In the genomic region with DNA sequence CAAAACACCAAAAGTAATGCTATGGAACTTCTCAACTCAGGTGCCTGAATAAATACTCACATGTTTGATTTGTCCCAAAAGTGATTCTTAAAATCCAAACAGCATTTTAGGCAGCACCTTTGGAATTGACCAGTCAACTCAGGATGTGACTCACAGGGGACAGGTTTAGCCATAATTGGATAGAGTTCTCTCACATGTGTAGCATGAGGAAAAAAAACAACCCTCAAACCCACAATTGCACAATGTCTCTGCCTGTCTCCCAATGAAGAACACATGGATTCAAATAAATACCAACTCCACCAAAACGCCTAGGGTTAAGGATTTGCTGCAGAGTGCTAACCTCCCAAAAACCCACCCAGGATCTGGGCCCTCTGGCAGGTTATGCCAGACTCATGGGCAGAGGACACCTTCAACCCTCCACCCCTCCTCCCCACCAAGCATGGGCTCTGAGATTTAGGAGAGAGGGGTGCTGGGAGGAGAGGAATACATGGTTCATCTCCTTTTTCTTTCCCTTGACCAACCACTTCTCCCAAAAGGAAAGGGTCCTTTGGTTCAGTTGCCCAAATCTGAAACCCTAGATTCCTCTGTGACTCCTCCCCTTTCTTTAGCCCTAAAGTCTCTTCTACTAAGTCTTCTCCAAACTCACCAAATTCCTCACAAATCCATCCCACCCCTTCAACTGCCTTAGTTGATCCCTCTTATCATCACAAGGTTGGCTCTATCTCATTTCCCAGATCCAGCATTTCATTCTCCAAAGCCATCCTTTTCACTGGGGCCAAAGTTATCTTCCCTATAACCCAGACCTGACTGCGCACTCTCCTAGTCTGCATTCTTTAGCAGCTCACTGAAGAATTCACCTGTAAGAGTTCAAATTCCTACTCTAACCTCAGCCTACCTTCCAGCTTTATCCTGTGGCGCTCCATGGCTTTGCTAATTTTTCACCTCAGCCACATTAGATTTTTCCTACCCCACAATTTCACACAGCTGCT, we compare ENCODE assay signal across 9 cellular contexts. TPM values are rescaled to one million over a fixed set of nuclear protein-coding genes. Genes with fewer than 3 reads are reported as not detected.
DNase-seq lines count a peak whose midpoint lies in the region; ATAC-seq, FAIRE-seq and TF ChIP-seq lines count a peak whose summit lies in the region.
"Had no signal": no experiment of that assay in that cellular context is flagged by ENCODE, and none has a peak within 500 bp of the region (broad histone marks: within the 10 kb centered on the region; RNA-seq: fewer than 3 reads in every experiment).

No MANE protein-coding gene starts in this region.

- H3K36me3 ChIP-seq in HepG2 (replicated peaks in 1 of 2; ENCODE audit: control insufficient read depth in 1 of 2, insufficient read depth in 2 of 2, low read length in 2 of 2), result peaks cover 3% of the 10 kb centered on the region in 2 experiments; a peak in 2 of 5 replicates
- no peaks in the 10 kb centered on the region for H3K36me3 ChIP-seq in sigmoid colon

- peaks cover 85% of the 10 kb centered on the region for H3K4me1 Mint-ChIP-seq in HFFc6 (ENCODE audit: low read depth)
- H3K4me1 Mint-ChIP-seq in activated naive CD8-positive, alpha-beta T cell treated with anti-CD3 and anti-CD28 coated beads, Interleukin-2, amount 50 U/mL, for 24 hours, result peaks cover 97% of the 10 kb centered on the region

- peaks cover 50% of the 10 kb centered on the region for H4K20me1 ChIP-seq in HepG2 (ENCODE audit: insufficient read depth, low read length)

- no peak for TF ChIP-seq RAD21 in HepG2 (CRISPR knock-in tag; IDR thresholded peaks at IDR 0.05)

- H3K36me3 Mint-ChIP-seq in HFFc6 (ENCODE audit: low read depth), result peaks cover 15% of the 10 kb centered on the region
- peaks cover 18% of the 10 kb centered on the region for H3K36me3 Mint-ChIP-seq in activated naive CD8-positive, alpha-beta T cell treated with anti-CD3 and anti-CD28 coated beads, Interleukin-2, amount 50 U/mL, for 24 hours (ENCODE audit: low read depth)

- H3K9ac ChIP-seq in HepG2 (ENCODE audit: insufficient read depth, low read depth, low read length), result no peak overlapping the region

- H3K27ac ChIP-seq in HepG2 (ENCODE audit: extremely low read length, insufficient read depth, low read length), result no peak overlapping the region
- peak overlapping the region in 1 of 4 donors; percentile 29 for H3K27ac ChIP-seq in sigmoid colon

- no peak overlapping the region for H2AFZ ChIP-seq in HepG2 (ENCODE audit: low read length)

- 54% methylated on average over 3 of the region's 3 CpGs for WGBS in HepG2 (ENCODE audit: low lambda C conversion rate)
- WGBS in sigmoid colon, 2 donors, result 83 to 85% methylated on average over 3 of the region's 3 CpGs

- DNase-seq in AG04449 (ENCODE audit: low read depth, low spot score) (peak; percentile 64), HFFc6 (peak; percentile 83), HepG2 (ENCODE audit: low spot score) (peak; percentile 58), sigmoid colon (no peak), GM20000 (ENCODE audit: low spot score) (no peak)
- no peak for DNase-seq in activated naive CD8-positive, alpha-beta T cell treated with anti-CD3 and anti-CD28 coated beads, Interleukin-2, amount 50 U/mL, for 24 hours
- no peak for DNase-seq in stimulated activated CD4-positive, alpha-beta T cell treated with anti-CD3 and anti-CD28 coated beads, Interleukin-2, amount 100 ng/mL, for 48 hours
- DNase-seq: effector memory CD4-positive, alpha-beta T cell had no signal

- no peak overlapping the region; the same call in 1 of the 2 replicates for H3K4me2 ChIP-seq in HepG2 (ENCODE audit: low read depth, low read length)

- TF ChIP-seq EP300 in HepG2 (IDR thresholded peaks at IDR 0.05; ENCODE audit: low read depth in 2 of 2, low read length in 2 of 2) (no peak), HepG2 (CRISPR knock-in tag; IDR thresholded peaks at IDR 0.05; ENCODE audit: borderline replicate concordance) (no peak), sigmoid colon (IDR thresholded peaks at IDR 0.05) (no peak)

- H3K79me2 ChIP-seq in HepG2 (ENCODE audit: insufficient read depth, low read length), result peaks cover 100% of the 10 kb centered on the region

- H3K27me3 Mint-ChIP-seq in HFFc6 (ENCODE audit: insufficient read depth), result no peaks in the 10 kb centered on the region
- H3K27me3 Mint-ChIP-seq in activated naive CD8-positive, alpha-beta T cell treated with anti-CD3 and anti-CD28 coated beads, Interleukin-2, amount 50 U/mL, for 24 hours, result no peaks in the 10 kb centered on the region

- FAIRE-seq in HepG2 (lab: Jason Lieb, UNC), result peak; percentile 56

- H3K9me3 Mint-ChIP-seq in HFFc6, result no peaks in the 10 kb centered on the region
- peaks cover 3% of the 10 kb centered on the region for H3K9me3 Mint-ChIP-seq in activated naive CD8-positive, alpha-beta T cell treated with anti-CD3 and anti-CD28 coated beads, Interleukin-2, amount 50 U/mL, for 24 hours

- H3K27ac Mint-ChIP-seq in HFFc6, result peak overlapping the region; percentile 78
- peak overlapping the region; percentile 0 for H3K27ac Mint-ChIP-seq in activated naive CD8-positive, alpha-beta T cell treated with anti-CD3 and anti-CD28 coated beads, Interleukin-2, amount 50 U/mL, for 24 hours

- in situ Hi-C loops in HepG2 (cut with HindIII; ENCODE audit: extremely low pct_ligation_motif_present, low pct_unique_long_range_greater_than_20kb), result no loop called here

- no TSS peak for BruUV-seq in HepG2 (replicated peaks; lab: Mats Ljungman, UMichigan)

- H3K27me3 ChIP-seq in HepG2 (ENCODE audit: control insufficient read depth in 1 of 2, insufficient read depth in 2 of 2, low read length in 2 of 2) (no peaks in the 10 kb centered on the region), sigmoid colon (no peaks in the 10 kb centered on the region)

- H3K4me3 ChIP-seq in AG04449 (ENCODE audit: low read depth, low read length), result no peak overlapping the region
- H3K4me3 ChIP-seq in HepG2 (replicated peaks in 1 of 3; ENCODE audit: insufficient read depth in 1 of 3, low read depth in 2 of 3, low read length in 3 of 3), result no peak overlapping the region
- no peak overlapping the region for H3K4me3 ChIP-seq in sigmoid colon

- H3K9me3 ChIP-seq in HepG2 (ENCODE audit: low read length) (no peaks in the 10 kb centered on the region), sigmoid colon (no peaks in the 10 kb centered on the region)

- POLR2A ChIA-PET in AG04449 (lab: Yijun Ruan, JAX), result no interaction called here
- POLR2A ChIA-PET in HepG2 (lab: Yijun Ruan, JAX), result no interaction called here

- H3K4me1 ChIP-seq in HepG2 (ENCODE audit: insufficient read depth, low read length) (peaks cover 83% of the 10 kb centered on the region), sigmoid colon (peaks cover 0 to 62% (median 44%) of the 10 kb centered on the region in 4 donors)

- CTCF ChIA-PET in AG04449 (lab: Yijun Ruan, JAX) (interaction anchor here (9.6 kb wide), 1 partner anchor 28 kb away, joined by 130 read pairs; no protein-coding TSS in a partner anchor), HepG2 (lab: Yijun Ruan, JAX; ENCODE audit: low intra/inter-chr PET ratio, low total read pairs) (no interaction called here)

- intact Hi-C loops in HepG2 (cut with micrococcal nuclease; ENCODE audit: unreplicated experiment), result no loop called here
- intact Hi-C loops in sigmoid colon (cut with DNase I), result no loop called here

- ATAC-seq in activated naive CD8-positive, alpha-beta T cell treated with anti-CD3 and anti-CD28 coated beads, Interleukin-2, amount 50 U/mL, for 24 hours, result peak; percentile 37
- ATAC-seq in HepG2 (peak; percentile 76), GM21526 (IDR thresholded peaks at IDR 0.05; ENCODE audit: low FRiP score, unreplicated experiment) (no peak)

- H3K4me3 Mint-ChIP-seq in HFFc6, result peak overlapping the region; percentile 49
- no peak overlapping the region for H3K4me3 Mint-ChIP-seq in activated naive CD8-positive, alpha-beta T cell treated with anti-CD3 and anti-CD28 coated beads, Interleukin-2, amount 50 U/mL, for 24 hours

- no peak for TF ChIP-seq POLR2A in HepG2 (IDR thresholded peaks at IDR 0.05; ENCODE audit: insufficient read depth in 1 of 2, low read depth in 2 of 2, low read length in 2 of 2)
- TF ChIP-seq POLR2A in sigmoid colon (IDR thresholded peaks at IDR 0.05), result no peak

- TF ChIP-seq CTCF in AG04449 (IDR thresholded peaks at IDR 0.05; ENCODE audit: insufficient read depth, low read length, missing control alignments) (no peak), HFFc6 (IDR thresholded peaks at IDR 0.05) (no peak), HepG2 (CRISPR knock-in tag; IDR thresholded peaks at IDR 0.05) (no peak), sigmoid colon (IDR thresholded peaks at IDR 0.05) (no peak), GM20000 (IDR thresholded peaks at IDR 0.05; ENCODE audit: extremely low read depth, missing control alignments) (no peak)

RNA-seq across cellular contexts. Expression of a gene that starts 7.7 kb away (rescaled TPM):
- 10 to 100 TPM; 46.0 to 54.2 (median 49.9) TPM for total RNA-seq in HFFc6 (2021; fragmentation: NEBNext Ultra II Directional; extraction: Animal tissue kit (Norgen Biotek cat#: 25700))
- total RNA-seq in HepG2 (2016; rRNA removed; fragmentation: Illumina TruSeq; extraction: Trizol) (58.7 and 66.2 TPM in 2 replicates), sigmoid colon (100 to 1,000 TPM in 2 of 4 donors, 10 to 100 TPM in 2; 92.2 to 148 (median 102) TPM)
- 78.1 and 78.2 TPM in 2 replicates for total RNA-seq in HepG2 (2016; cell fraction: cytosol; rRNA removed; fragmentation: Illumina TruSeq; extraction: Trizol; ENCODE audit: low read depth)
- total RNA-seq in HepG2 (2016; cell fraction: insoluble cytoplasmic fraction; rRNA removed; fragmentation: Illumina TruSeq; extraction: Trizol), result 52.1 and 70.0 TPM in 2 replicates
- total RNA-seq in HepG2 (2016; cell fraction: membrane; rRNA removed; fragmentation: Illumina TruSeq; extraction: Trizol), result 77.4 and 91.4 TPM in 2 replicates
- 66.9 and 80.4 TPM in 2 replicates for total RNA-seq in HepG2 (2016; cell fraction: nucleus; rRNA removed; fragmentation: Illumina TruSeq; extraction: Trizol)
- polyA plus RNA-seq in HepG2 (2011; rRNA removed) (30.8 and 35.0 TPM in 2 replicates), sigmoid colon (10 to 100 TPM; 12.7 to 23.1 (median 21.0) TPM)
- polyA plus RNA-seq in HepG2 (2011; cell fraction: cytosol; rRNA removed), result 16.0 and 20.5 TPM in 2 replicates
- 30.8 and 37.4 TPM in 2 replicates for polyA plus RNA-seq in HepG2 (2011; cell fraction: nucleus; rRNA removed)
- polyA plus RNA-seq in HepG2 (2012), result 29.3 and 30.2 TPM in 2 replicates
- 19.2 and 19.8 TPM in 2 replicates for polyA plus RNA-seq in HepG2 (2016; cell fraction: cytosol; fragmentation: Illumina TruSeq; extraction: Trizol; ENCODE audit: low read depth)
- polyA plus RNA-seq in HepG2 (2016; cell fraction: insoluble cytoplasmic fraction; fragmentation: Illumina TruSeq; extraction: Trizol; ENCODE audit: low read depth), result 56.6 and 58.1 TPM in 2 replicates
- 49.6 and 56.3 TPM in 2 replicates for polyA plus RNA-seq in HepG2 (2016; cell fraction: membrane; fragmentation: Illumina TruSeq; extraction: Trizol; ENCODE audit: low read depth)
- polyA plus RNA-seq in HepG2 (2016; cell fraction: nucleus; fragmentation: Illumina TruSeq; extraction: Trizol; ENCODE audit: insufficient read depth, low read depth), result 75.7 and 79.3 TPM in 2 replicates
- polyA minus RNA-seq in HepG2 (2011; rRNA and poly(A)+ RNA removed; ENCODE audit: low replicate concordance), result 40.1 and 68.9 TPM in 2 replicates
- 17.1 and 17.7 TPM in 2 replicates for polyA minus RNA-seq in HepG2 (2011; cell fraction: cytosol; rRNA and poly(A)+ RNA removed)
- polyA minus RNA-seq in HepG2 (2011; cell fraction: nucleus; rRNA and poly(A)+ RNA removed), result 93.1 and 104 TPM in 2 replicates

Comparison
In these comparisons a context has a peak if more than half of its experiments do, and no peak if none do; other contexts are left out.
1. DNase-seq: peak in AG04449 (single experiment), HFFc6 (single experiment) and HepG2 (single experiment); none in activated naive CD8-positive, alpha-beta T cell treated with anti-CD3 and anti-CD28 coated beads, Interleukin-2, amount 50 U/mL, for 24 hours (single experiment), stimulated activated CD4-positive, alpha-beta T cell treated with anti-CD3 and anti-CD28 coated beads, Interleukin-2, amount 100 ng/mL, for 48 hours (0 of 2), sigmoid colon (single experiment) and GM20000 (single experiment).